27 cellular contexts compared by ENCODE assay signal in the genomic region with DNA sequence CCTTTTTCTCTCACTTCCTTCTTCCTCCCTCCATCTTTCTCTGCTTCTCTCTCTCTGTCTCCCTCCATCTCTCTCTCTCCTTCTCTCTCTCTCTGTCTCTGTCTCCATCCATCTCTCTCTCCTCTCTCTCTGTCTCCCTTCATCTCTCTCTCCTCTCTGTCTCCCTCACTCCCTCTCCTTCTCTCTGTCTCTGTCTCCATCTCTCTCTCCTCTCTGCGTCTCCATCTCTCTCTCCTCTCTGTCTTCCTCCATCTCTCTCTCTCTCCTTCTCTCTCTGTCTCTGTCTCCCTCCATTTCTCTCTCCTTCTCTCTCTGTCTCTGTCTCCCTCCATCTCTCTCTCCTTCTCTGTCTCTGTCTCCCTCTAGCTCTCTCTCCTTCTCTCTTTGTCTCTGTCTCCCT.
"Had no signal": no experiment of that assay in that cellular context is flagged by ENCODE, and none has a peak within 500 bp of the region (broad histone marks: within the 10 kb centered on the region; RNA-seq: fewer than 3 reads in every experiment).

No MANE protein-coding gene starts in this region.

- ATAC-seq: effector memory CD8-positive, alpha-beta T cell; esophagus mucosa; foreskin keratinocyte; gastrocnemius medialis; gastroesophageal sphincter; heart left ventricle; heart right ventricle had no signal

- H3K4me1 ChIP-seq: colonic mucosa, esophagus muscularis mucosa, esophagus squamous epithelium, foreskin keratinocyte, gastrocnemius medialis, gastroesophageal sphincter, heart left ventricle, heart right ventricle had no signal

- H3K27ac ChIP-seq: colonic mucosa, coronary artery, dorsolateral prefrontal cortex, epithelial cell of prostate, esophagus muscularis mucosa, esophagus squamous epithelium, foreskin keratinocyte, gastrocnemius medialis, gastroesophageal sphincter, heart left ventricle, heart right ventricle, hepatocyte had no signal

- H3K36me3 ChIP-seq: colonic mucosa, esophagus muscularis mucosa, esophagus squamous epithelium, gastrocnemius medialis, gastroesophageal sphincter, heart left ventricle, heart right ventricle had no signal

- H3K4me3 Mint-ChIP-seq: dendritic cell treated with granulocyte-macrophage colony-stimulating factor and Interleukin-4, amounts not matched to agents 40 ng/mL and 50 ng/mL, for 4 days; effector memory CD8-positive, alpha-beta T cell; endodermal cell had no signal

- H3K9me3 ChIP-seq: colonic mucosa, gastrocnemius medialis had no signal

- H3K27ac Mint-ChIP-seq: dendritic cell treated with granulocyte-macrophage colony-stimulating factor and Interleukin-4, amounts not matched to agents 40 ng/mL and 50 ng/mL, for 4 days; effector memory CD8-positive, alpha-beta T cell; endodermal cell had no signal

- DNase-seq: colonic mucosa; cortex of kidney; dermis blood vessel endothelial cell; dorsolateral prefrontal cortex; effector CD4-positive, alpha-beta T cell; effector CD8-positive, alpha-beta T cell; effector memory CD4-positive, alpha-beta T cell; effector memory CD8-positive, alpha-beta T cell; endodermal cell; erythroblast; esophagus squamous epithelium; foreskin fibroblast; foreskin keratinocyte; foreskin melanocyte; gastrocnemius medialis; glutamatergic neuron; head of caudate nucleus; heart left ventricle; heart right ventricle; hippocampal formation had no signal

- H3K4me3 ChIP-seq: colonic mucosa, coronary artery, dorsolateral prefrontal cortex, esophagus muscularis mucosa, esophagus squamous epithelium, gastrocnemius medialis, gastroesophageal sphincter, heart left ventricle, heart right ventricle, hepatocyte had no signal

- H3K4me2 ChIP-seq: hepatocyte had no signal

- H3K27me3 ChIP-seq: colonic mucosa, dorsolateral prefrontal cortex, esophagus squamous epithelium, foreskin keratinocyte, gastroesophageal sphincter, hepatocyte had no signal

- H2AFZ ChIP-seq: hepatocyte had no signal

- H3K79me2 ChIP-seq: hepatocyte had no signal

- H3K27me3 Mint-ChIP-seq: dendritic cell treated with granulocyte-macrophage colony-stimulating factor and Interleukin-4, amounts not matched to agents 40 ng/mL and 50 ng/mL, for 4 days; effector memory CD8-positive, alpha-beta T cell had no signal

- H3K4me1 Mint-ChIP-seq: endodermal cell had no signal
